Comparison of ENCODE assay signal across 20 cellular contexts in the genomic region with DNA sequence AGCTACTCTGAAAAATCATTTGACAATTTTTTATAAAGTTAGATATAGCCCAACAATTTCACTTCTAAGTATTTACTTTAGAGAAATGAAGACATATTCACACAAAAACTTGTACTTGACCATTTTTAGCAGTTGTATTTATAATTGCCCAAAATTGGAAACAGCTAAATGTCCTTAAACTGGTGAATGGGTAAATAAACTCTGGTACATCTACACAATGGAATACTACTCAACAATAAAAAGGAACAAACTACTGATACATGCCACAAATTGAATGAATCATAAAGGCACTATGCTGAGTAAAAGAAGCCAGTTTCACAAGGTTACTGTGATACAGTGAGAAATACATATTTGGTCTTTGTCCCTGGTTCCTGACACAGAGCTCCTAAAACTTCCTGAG. TPM values are rescaled to one million over a fixed set of nuclear protein-coding genes. Genes with fewer than 3 reads are reported as not detected.
A peak's percentile ranks its signal among the peaks of the same experiment; 100 is the strongest.
DNase-seq lines count a peak whose midpoint lies in the region; ATAC-seq and TF ChIP-seq lines count a peak whose summit lies in the region.
"Had no signal": no experiment of that assay in that cellular context is flagged by ENCODE, and none has a peak within 500 bp of the region (broad histone marks: within the 10 kb centered on the region; RNA-seq: fewer than 3 reads in every experiment).

No MANE protein-coding gene starts in this region.

- H3K9me3 ChIP-seq in SK-N-SH (no peaks in the 10 kb centered on the region), HEK293 (ENCODE audit: control insufficient read depth, insufficient read depth, low read depth, low read length) (no peaks in the 10 kb centered on the region)
- H3K9me3 ChIP-seq: A549, Caco-2 had no signal

- no peaks in the 10 kb centered on the region for H4K20me1 ChIP-seq in SK-N-SH (ENCODE audit: insufficient read depth)
- H4K20me1 ChIP-seq: BLaER1 treated with 17β-estradiol and CSF1 and Interleukin-3, amounts not matched to agents 10 nM and 100 nM had no signal

- TF ChIP-seq EP300 in SK-N-SH (IDR thresholded peaks at IDR 0.05; ENCODE audit: borderline replicate concordance in 1 of 2, low read depth in 1 of 2, low read length in 1 of 2): no peak

- TF ChIP-seq RAD21 in SK-N-SH (IDR thresholded peaks at IDR 0.05; ENCODE audit: low read length): no peak

- H3K4me3 ChIP-seq in SK-N-SH (ENCODE audit: low read depth in 2 of 2, low read length in 1 of 2): no peak overlapping the region
- H3K4me3 ChIP-seq in HEK293 (ENCODE audit: low read depth, low read length): no peak overlapping the region
- H3K4me3 ChIP-seq: A549; BLaER1 treated with 17β-estradiol and CSF1 and Interleukin-3, amounts not matched to agents 10 nM and 100 nM had no signal

- H3K27me3 ChIP-seq in SK-N-SH (ENCODE audit: insufficient read depth): peaks cover 6% of the 10 kb centered on the region; the same call in 1 of the 2 replicates
- H3K27me3 ChIP-seq in foreskin keratinocyte: peaks cover 27% of the 10 kb centered on the region
- H3K27me3 ChIP-seq: BLaER1 treated with 17β-estradiol and CSF1 and Interleukin-3, amounts not matched to agents 10 nM and 100 nM had no signal

- H3K9me3 Mint-ChIP-seq in activated T-helper 17 cell treated with anti-CD3 and anti-CD28 coated beads, Interleukin-2, amount 50 U/mL, for 72 hours: no peaks in the 10 kb centered on the region
- peaks cover 7% of the 10 kb centered on the region; the same call in 1 of the 2 replicates for H3K9me3 Mint-ChIP-seq in WTC11
- H3K9me3 Mint-ChIP-seq: CD4-positive, alpha-beta T cell; CD8-positive, alpha-beta T cell had no signal

- H3K27ac ChIP-seq in SK-N-SH (ENCODE audit: low read depth in 2 of 2, low read length in 1 of 2) (no peak overlapping the region), HEK293 (ENCODE audit: extremely low read depth, low read depth, low read length) (no peak overlapping the region), foreskin keratinocyte (no peak overlapping the region)
- H3K27ac ChIP-seq: 22Rv1; A549; BLaER1 treated with 17β-estradiol and CSF1 and Interleukin-3, amounts not matched to agents 10 nM and 100 nM; C4-2B had no signal

- H3F3A ChIP-seq in SK-N-SH (replicated peaks; ENCODE audit: insufficient read depth): no peaks in the 10 kb centered on the region

- H3K4me1 Mint-ChIP-seq in activated T-helper 17 cell treated with anti-CD3 and anti-CD28 coated beads, Interleukin-2, amount 50 U/mL, for 72 hours: no peaks in the 10 kb centered on the region
- H3K4me1 Mint-ChIP-seq in WTC11: no peaks in the 10 kb centered on the region
- H3K4me1 Mint-ChIP-seq: B cell had no signal

- H3K36me3 Mint-ChIP-seq in activated T-helper 17 cell treated with anti-CD3 and anti-CD28 coated beads, Interleukin-2, amount 50 U/mL, for 72 hours (ENCODE audit: low read depth): no peaks in the 10 kb centered on the region
- H3K36me3 Mint-ChIP-seq in WTC11: no peaks in the 10 kb centered on the region
- H3K36me3 Mint-ChIP-seq: CD8-positive, alpha-beta T cell had no signal

- no peaks in the 10 kb centered on the region for H3K79me2 ChIP-seq in SK-N-SH (ENCODE audit: insufficient read depth)

- ATAC-seq in SK-N-SH treated with all-trans-retinoic acid at 6 μM for 48 hours (no peak), foreskin keratinocyte (peak; percentile 19), GM19035 (IDR thresholded peaks at IDR 0.05; ENCODE audit: unreplicated experiment) (no peak), WTC11 (no peak)
- peak; percentile 53 for ATAC-seq in activated T-helper 17 cell treated with anti-CD3 and anti-CD28 coated beads, Interleukin-2, amount 50 U/mL, for 72 hours (replicated peaks)
- ATAC-seq: A549; CD8-positive, alpha-beta T cell had no signal

- H3K36me3 ChIP-seq in SK-N-SH (replicated peaks in 1 of 2; ENCODE audit: control insufficient read depth in 1 of 2, insufficient read depth in 2 of 2, low read length in 1 of 2) (no peaks in the 10 kb centered on the region), HEK293 (ENCODE audit: control insufficient read depth in 2 of 2, insufficient read depth in 1 of 2, low read length in 2 of 2) (no peaks in the 10 kb centered on the region)
- H3K36me3 ChIP-seq: BLaER1 treated with 17β-estradiol and CSF1 and Interleukin-3, amounts not matched to agents 10 nM and 100 nM had no signal

- no peaks in the 10 kb centered on the region for H3K4me1 ChIP-seq in SK-N-SH (ENCODE audit: control insufficient read depth in 1 of 2, insufficient read depth in 2 of 2, low read depth in 1 of 2, low read length in 1 of 2)
- no peaks in the 10 kb centered on the region for H3K4me1 ChIP-seq in HEK293 (ENCODE audit: control insufficient read depth, insufficient read depth, low read length)
- no peaks in the 10 kb centered on the region for H3K4me1 ChIP-seq in foreskin keratinocyte
- H3K4me1 ChIP-seq: A549, Caco-2 had no signal

- H3K9ac ChIP-seq in SK-N-SH: no peak overlapping the region
- H3K9ac ChIP-seq: BLaER1 treated with 17β-estradiol and CSF1 and Interleukin-3, amounts not matched to agents 10 nM and 100 nM had no signal

- no peaks in the 10 kb centered on the region for H3K9me2 ChIP-seq in SK-N-SH

- DNase-seq in SK-N-SH: no peak
- DNase-seq in foreskin keratinocyte: no peak
- DNase-seq in HK-2 (ENCODE audit: unreplicated experiment): no peak
- no peak for DNase-seq in WTC11 (ENCODE audit: low spot score)
- DNase-seq: AML-193; Caco-2; Calu3; CD4-positive, alpha-beta T cell; CD8-positive, alpha-beta T cell; DMS79 treated with DMSO at 0.1 percent for 48 hours; GF-D8 had no signal

- peaks cover 14% of the 10 kb centered on the region for H3K27me3 Mint-ChIP-seq in activated T-helper 17 cell treated with anti-CD3 and anti-CD28 coated beads, Interleukin-2, amount 50 U/mL, for 72 hours
- no peaks in the 10 kb centered on the region for H3K27me3 Mint-ChIP-seq in WTC11 (ENCODE audit: low read depth)

- H3K4me2 ChIP-seq in SK-N-SH: no peak overlapping the region
- H3K4me2 ChIP-seq: A549; BLaER1 treated with 17β-estradiol and CSF1 and Interleukin-3, amounts not matched to agents 10 nM and 100 nM had no signal

- POLR2A ChIA-PET in SK-N-SH (lab: Yijun Ruan, JAX): no interaction called here
- POLR2A ChIA-PET in HEK293 (lab: Yijun Ruan, JAX): no interaction called here
- POLR2A ChIA-PET in WTC11 (lab: Charles Lee): no interaction called here

- no peak overlapping the region for H3K4me3 Mint-ChIP-seq in activated T-helper 17 cell treated with anti-CD3 and anti-CD28 coated beads, Interleukin-2, amount 50 U/mL, for 72 hours
- no peak overlapping the region for H3K4me3 Mint-ChIP-seq in WTC11
- H3K4me3 Mint-ChIP-seq: B cell; CD4-positive, alpha-beta T cell; CD8-positive, alpha-beta T cell had no signal

- no peak overlapping the region for H2AFZ ChIP-seq in SK-N-SH (ENCODE audit: low read depth)

- CTCF ChIA-PET in SK-N-SH (lab: Yijun Ruan, JAX): no interaction called here
- CTCF ChIA-PET in HEK293 (lab: Yijun Ruan, JAX): no interaction called here
- CTCF ChIA-PET in WTC11 (lab: Charles Lee): no interaction called here

- no peak overlapping the region for H3K27ac Mint-ChIP-seq in activated T-helper 17 cell treated with anti-CD3 and anti-CD28 coated beads, Interleukin-2, amount 50 U/mL, for 72 hours
- no peak overlapping the region for H3K27ac Mint-ChIP-seq in WTC11
- H3K27ac Mint-ChIP-seq: B cell; CD4-positive, alpha-beta T cell; CD8-positive, alpha-beta T cell had no signal

- TF ChIP-seq CTCF in SK-N-SH (IDR thresholded peaks at IDR 0.05) (no peak), HEK293 (tag by site-specific recombination; IDR thresholded peaks at IDR 0.05) (no peak), foreskin keratinocyte (conservative IDR thresholded peaks at IDR 0.05) (no peak), WTC11 (IDR thresholded peaks at IDR 0.05) (no peak)

TF ChIP-seq in SK-N-SH treated with all-trans-retinoic acid at 6 μM for 48 hours, 23 proteins besides CTCF, POLR2A, EP300 and RAD21:
- no peak for TF ChIP-seq SNAI2 (CRISPR knock-in tag; IDR thresholded peaks at IDR 0.05)
- peak; percentile 96 for TF ChIP-seq ZNF8 (CRISPR knock-in tag; IDR thresholded peaks at IDR 0.05)
TF ChIP-seq in SK-N-SH treated with all-trans-retinoic acid at 6 μM for 48 hours: peak in this region for 1.

TF ChIP-seq in SK-N-SH, 30 proteins besides CTCF, POLR2A, EP300 and RAD21 (continues in another document):
- TF ChIP-seq SIN3A (IDR thresholded peaks at IDR 0.05; ENCODE audit: borderline replicate concordance, low read depth, low read length) (no peak), FOXJ3 (CRISPR knock-in tag; IDR thresholded peaks at IDR 0.05) (no peak), GATA2 (CRISPR knock-in tag; IDR thresholded peaks at IDR 0.05) (no peak), TEAD4 (IDR thresholded peaks at IDR 0.05; ENCODE audit: borderline replicate concordance, insufficient read depth) (no peak), MAX (IDR thresholded peaks at IDR 0.05; ENCODE audit: low read depth) (no peak)

TF ChIP-seq in HEK293, 187 proteins besides CTCF, POLR2A, EP300 and RAD21 (continues in another document):
- no peak for TF ChIP-seq ZNF555 (tag by site-specific recombination; conservative IDR thresholded peaks at IDR 0.05)
- no peak for TF ChIP-seq MEIS1 (CRISPR knock-in tag; IDR thresholded peaks at IDR 0.05; ENCODE audit: borderline replicate concordance)
- TF ChIP-seq ZNF146 (tag by site-specific recombination; IDR thresholded peaks at IDR 0.05): peak; percentile 44

TF ChIP-seq in WTC11, 78 proteins besides CTCF, POLR2A, EP300 and RAD21 (continues in another document):
- TF ChIP-seq NFE2L1 (CRISPR knock-in tag; IDR thresholded peaks at IDR 0.05) (no peak), RELA (CRISPR knock-in tag; IDR thresholded peaks at IDR 0.05; ENCODE audit: borderline replicate concordance) (no peak), PRRX2 (CRISPR knock-in tag; IDR thresholded peaks at IDR 0.05) (no peak)

RNA-seq across cellular contexts. Expression of gene BBS5, which starts 32.8 kb away (rescaled TPM):
- polyA plus RNA-seq in SK-N-SH (2012; rRNA removed) (3.8 TPM in 2 replicates), foreskin keratinocyte (3.7 and 3.9 TPM in 2 replicates)
- polyA plus RNA-seq in SK-N-SH (2012; cell fraction: cytosol; rRNA removed): 3.0 and 3.7 TPM in 2 replicates
- 12.4 and 16.1 TPM in 2 replicates for polyA plus RNA-seq in SK-N-SH (2012; cell fraction: nucleus; rRNA removed)
- 1 to 10 TPM; 1.8 to 4.0 TPM for total RNA-seq in activated T-helper 17 cell treated with anti-CD3 and anti-CD28 coated beads, Interleukin-2, amount 50 U/mL, for 72 hours
- total RNA-seq in foreskin keratinocyte (4.9 and 5.6 TPM in 2 replicates), WTC11 (2021) (0.90 to 1.6 TPM (median 1.5 TPM) in 3 replicates)

Comparison
In these comparisons a context has a peak if more than half of its experiments do, and no peak if none do; other contexts are left out.
1. ATAC-seq: peak in activated T-helper 17 cell treated with anti-CD3 and anti-CD28 coated beads, Interleukin-2, amount 50 U/mL, for 72 hours (single experiment) and foreskin keratinocyte (single experiment); none in SK-N-SH treated with all-trans-retinoic acid at 6 μM for 48 hours (single experiment), GM19035 (single experiment) and WTC11 (single experiment).